21 cellular contexts compared by ENCODE assay signal in the genomic region with DNA sequence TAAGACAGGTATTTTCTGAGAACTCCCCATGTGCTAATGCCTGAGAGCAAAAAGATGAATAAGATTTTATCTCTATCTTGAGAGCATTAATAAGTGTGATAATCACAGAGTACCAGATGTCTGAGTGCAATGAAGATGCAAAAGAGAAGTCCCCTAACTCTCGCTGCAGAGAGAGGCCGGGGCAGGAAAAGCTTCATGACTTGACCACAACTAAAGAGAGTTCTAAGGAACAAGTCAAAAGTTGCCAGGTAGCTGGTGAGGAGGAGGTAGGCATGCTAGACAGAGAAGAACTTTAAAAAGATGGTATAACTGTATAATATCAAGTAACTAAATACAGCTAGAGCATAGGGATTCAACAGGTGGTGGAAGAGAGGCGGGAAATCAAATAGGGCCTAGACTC. TPM values are rescaled to one million over a fixed set of nuclear protein-coding genes. Genes with fewer than 3 reads are reported as not detected.
A peak's percentile ranks its signal among the peaks of the same experiment; 100 is the strongest.
DNase-seq lines count a peak whose midpoint lies in the region; ATAC-seq and TF ChIP-seq lines count a peak whose summit lies in the region.
"Had no signal": no experiment of that assay in that cellular context is flagged by ENCODE, and none has a peak within 500 bp of the region (broad histone marks: within the 10 kb centered on the region; RNA-seq: fewer than 3 reads in every experiment).

No MANE protein-coding gene starts in this region.

- H3K27me3 Mint-ChIP-seq in activated naive CD8-positive, alpha-beta T cell treated with anti-CD3 and anti-CD28 coated beads, Interleukin-2, amount 10 ng/mL, durations not matched to agents 7 days and 5 days: no peaks in the 10 kb centered on the region
- no peaks in the 10 kb centered on the region for H3K27me3 Mint-ChIP-seq in activated naive CD8-positive, alpha-beta T cell treated with anti-CD3 and anti-CD28 coated beads for 36 hours
- H3K27me3 Mint-ChIP-seq in glutamatergic neuron (ENCODE audit: unreplicated experiment): no peaks in the 10 kb centered on the region
- no peaks in the 10 kb centered on the region for H3K27me3 Mint-ChIP-seq in stimulated activated memory B cell treated with anti-CD40 and anti-IgM and Interleukin-4, amounts not matched to agents 10 μg/mL and 1 μg/mL and 100 μg/mL, for 72 hours
- H3K27me3 Mint-ChIP-seq: activated CD4-positive, alpha-beta T cell treated with anti-CD3 and anti-CD28 coated beads, Interleukin-2, amount 10 ng/mL, durations not matched to agents 7 days and 5 days had no signal

- H2AFZ ChIP-seq in osteoblast (ENCODE audit: low read length): no peak overlapping the region

- no peaks in the 10 kb centered on the region for H3K79me2 ChIP-seq in osteoblast (ENCODE audit: insufficient read depth, low read length)

- peak; percentile 26 for ATAC-seq in activated naive CD8-positive, alpha-beta T cell treated with anti-CD3 and anti-CD28 coated beads, Interleukin-2, amount 10 ng/mL, durations not matched to agents 7 days and 5 days (ENCODE audit: low read depth)
- ATAC-seq in stimulated activated memory B cell treated with anti-CD40 and anti-IgM and Interleukin-4, amounts not matched to agents 10 μg/mL and 1 μg/mL and 100 μg/mL, for 72 hours: no peak
- no peak for ATAC-seq in HG03280 (IDR thresholded peaks at IDR 0.05; ENCODE audit: unreplicated experiment)
- ATAC-seq: K562 had no signal

- no peak for DNase-seq in activated naive CD8-positive, alpha-beta T cell treated with anti-CD3 and anti-CD28 coated beads, Interleukin-2, amount 10 ng/mL, durations not matched to agents 7 days and 5 days
- DNase-seq in activated naive CD8-positive, alpha-beta T cell treated with anti-CD3 and anti-CD28 coated beads for 36 hours: no peak
- DNase-seq in NCI-H524 (lab: John Stamatoyannopoulos, UW) (peak; percentile 38 to 58), glutamatergic neuron (no peak), osteoblast (ENCODE audit: insufficient read length, low spot score, missing footprints) (no peak), SIG-M5 (lab: John Stamatoyannopoulos, UW) (no peak)
- DNase-seq: activated CD4-positive, alpha-beta T cell treated with anti-CD3 and anti-CD28 coated beads, Interleukin-2, amount 10 ng/mL, durations not matched to agents 7 days and 5 days; activated gamma-delta T cell; aorta; DMS53; head of caudate nucleus; midbrain; NCI-H2227 treated with DMSO at 0.1 percent for 48 hours; Right ventricle myocardium superior; SW 1271; thyroid gland had no signal

- peaks cover 50% of the 10 kb centered on the region for H3K36me3 ChIP-seq in osteoblast (ENCODE audit: insufficient read depth, low read length)
- H3K36me3 ChIP-seq: prostate gland had no signal

- H3K4me3 Mint-ChIP-seq in activated naive CD8-positive, alpha-beta T cell treated with anti-CD3 and anti-CD28 coated beads, Interleukin-2, amount 10 ng/mL, durations not matched to agents 7 days and 5 days: peak overlapping the region; percentile 12
- H3K4me3 Mint-ChIP-seq in activated naive CD8-positive, alpha-beta T cell treated with anti-CD3 and anti-CD28 coated beads for 36 hours: no peak overlapping the region
- H3K4me3 Mint-ChIP-seq in glutamatergic neuron (ENCODE audit: unreplicated experiment): no peak overlapping the region
- no peak overlapping the region for H3K4me3 Mint-ChIP-seq in stimulated activated memory B cell treated with anti-CD40 and anti-IgM and Interleukin-4, amounts not matched to agents 10 μg/mL and 1 μg/mL and 100 μg/mL, for 72 hours
- H3K4me3 Mint-ChIP-seq: activated CD4-positive, alpha-beta T cell treated with anti-CD3 and anti-CD28 coated beads, Interleukin-2, amount 10 ng/mL, durations not matched to agents 7 days and 5 days had no signal

- no peak overlapping the region for H3K27ac ChIP-seq in osteoblast (ENCODE audit: low read depth, low read length)
- H3K27ac ChIP-seq: prostate gland, thyroid gland had no signal

- no peak overlapping the region for H3K4me2 ChIP-seq in osteoblast (ENCODE audit: insufficient read depth, low read length)

- H4K20me1 ChIP-seq in osteoblast (ENCODE audit: insufficient read depth, low read length): no peaks in the 10 kb centered on the region

- TF ChIP-seq CTCF in glutamatergic neuron (IDR thresholded peaks at IDR 0.05; ENCODE audit: partially characterized antibody, unreplicated experiment) (no peak), osteoblast (IDR thresholded peaks at IDR 0.05; ENCODE audit: extremely low read depth, low read depth, low read length) (no peak)

- no peaks in the 10 kb centered on the region for H3K4me1 ChIP-seq in osteoblast (ENCODE audit: insufficient read depth, low read length)
- H3K4me1 ChIP-seq: HAP-1, prostate gland, thyroid gland had no signal

- H3K36me3 Mint-ChIP-seq in activated naive CD8-positive, alpha-beta T cell treated with anti-CD3 and anti-CD28 coated beads, Interleukin-2, amount 10 ng/mL, durations not matched to agents 7 days and 5 days: peaks cover 15% of the 10 kb centered on the region
- H3K36me3 Mint-ChIP-seq in activated naive CD8-positive, alpha-beta T cell treated with anti-CD3 and anti-CD28 coated beads for 36 hours: peaks cover 8% of the 10 kb centered on the region
- peaks cover 5% of the 10 kb centered on the region for H3K36me3 Mint-ChIP-seq in glutamatergic neuron (ENCODE audit: unreplicated experiment)
- H3K36me3 Mint-ChIP-seq in stimulated activated memory B cell treated with anti-CD40 and anti-IgM and Interleukin-4, amounts not matched to agents 10 μg/mL and 1 μg/mL and 100 μg/mL, for 72 hours: peaks cover 56% of the 10 kb centered on the region

- H3K27me3 ChIP-seq in osteoblast (ENCODE audit: insufficient read depth, low read length): no peaks in the 10 kb centered on the region
- H3K27me3 ChIP-seq: thyroid gland had no signal

- no peaks in the 10 kb centered on the region for H3K9me3 ChIP-seq in osteoblast (ENCODE audit: low read depth, low read length)
- H3K9me3 ChIP-seq: HAP-1, prostate gland, thyroid gland had no signal

- POLR2A ChIA-PET in activated naive CD8-positive, alpha-beta T cell treated with anti-CD3 and anti-CD28 coated beads, Interleukin-2, amount 10 ng/mL, durations not matched to agents 7 days and 5 days (lab: Charles Lee): no interaction called here

- peaks cover 11% of the 10 kb centered on the region for H3K4me1 Mint-ChIP-seq in activated naive CD8-positive, alpha-beta T cell treated with anti-CD3 and anti-CD28 coated beads, Interleukin-2, amount 10 ng/mL, durations not matched to agents 7 days and 5 days
- peaks cover 27% of the 10 kb centered on the region for H3K4me1 Mint-ChIP-seq in activated naive CD8-positive, alpha-beta T cell treated with anti-CD3 and anti-CD28 coated beads for 36 hours
- H3K4me1 Mint-ChIP-seq in glutamatergic neuron (ENCODE audit: low read depth, unreplicated experiment): peaks cover 37% of the 10 kb centered on the region
- peaks cover 17% of the 10 kb centered on the region for H3K4me1 Mint-ChIP-seq in stimulated activated memory B cell treated with anti-CD40 and anti-IgM and Interleukin-4, amounts not matched to agents 10 μg/mL and 1 μg/mL and 100 μg/mL, for 72 hours

- H3K27ac Mint-ChIP-seq in activated naive CD8-positive, alpha-beta T cell treated with anti-CD3 and anti-CD28 coated beads, Interleukin-2, amount 10 ng/mL, durations not matched to agents 7 days and 5 days: peak overlapping the region; percentile 22
- no peak overlapping the region for H3K27ac Mint-ChIP-seq in activated naive CD8-positive, alpha-beta T cell treated with anti-CD3 and anti-CD28 coated beads for 36 hours
- peak overlapping the region; percentile 44 for H3K27ac Mint-ChIP-seq in glutamatergic neuron (ENCODE audit: unreplicated experiment)
- peak overlapping the region; percentile 59 for H3K27ac Mint-ChIP-seq in stimulated activated memory B cell treated with anti-CD40 and anti-IgM and Interleukin-4, amounts not matched to agents 10 μg/mL and 1 μg/mL and 100 μg/mL, for 72 hours
- H3K27ac Mint-ChIP-seq: activated CD4-positive, alpha-beta T cell treated with anti-CD3 and anti-CD28 coated beads, Interleukin-2, amount 10 ng/mL, durations not matched to agents 7 days and 5 days had no signal

- H3K9me3 Mint-ChIP-seq in activated naive CD8-positive, alpha-beta T cell treated with anti-CD3 and anti-CD28 coated beads, Interleukin-2, amount 10 ng/mL, durations not matched to agents 7 days and 5 days: no peaks in the 10 kb centered on the region
- no peaks in the 10 kb centered on the region for H3K9me3 Mint-ChIP-seq in activated naive CD8-positive, alpha-beta T cell treated with anti-CD3 and anti-CD28 coated beads for 36 hours
- H3K9me3 Mint-ChIP-seq in glutamatergic neuron (ENCODE audit: unreplicated experiment): peaks cover 3% of the 10 kb centered on the region
- H3K9me3 Mint-ChIP-seq in stimulated activated memory B cell treated with anti-CD40 and anti-IgM and Interleukin-4, amounts not matched to agents 10 μg/mL and 1 μg/mL and 100 μg/mL, for 72 hours: no peaks in the 10 kb centered on the region
- H3K9me3 Mint-ChIP-seq: activated CD4-positive, alpha-beta T cell treated with anti-CD3 and anti-CD28 coated beads, Interleukin-2, amount 10 ng/mL, durations not matched to agents 7 days and 5 days had no signal

- H3K4me3 ChIP-seq in osteoblast (ENCODE audit: insufficient read depth, low read length): no peak overlapping the region
- H3K4me3 ChIP-seq: HAP-1, K562, prostate gland, thyroid gland had no signal

RNA-seq across cellular contexts. Expression of a gene that starts 28.8 kb away (rescaled TPM):
- total RNA-seq in activated naive CD8-positive, alpha-beta T cell treated with anti-CD3 and anti-CD28 coated beads, Interleukin-2, amount 10 ng/mL, durations not matched to agents 7 days and 5 days: 10 to 100 TPM; 29.3 to 32.2 TPM
- total RNA-seq in activated naive CD8-positive, alpha-beta T cell treated with anti-CD3 and anti-CD28 coated beads for 36 hours: 10 to 100 TPM; 13.6 to 15.6 TPM
- 17.1 TPM for total RNA-seq in glutamatergic neuron (ENCODE audit: unreplicated experiment)
- total RNA-seq in osteoblast: 17.4 and 21.8 TPM in 2 replicates

RNA-seq across cellular contexts. Expression of a gene that starts 58.9 kb away (rescaled TPM):
- total RNA-seq in activated naive CD8-positive, alpha-beta T cell treated with anti-CD3 and anti-CD28 coated beads, Interleukin-2, amount 10 ng/mL, durations not matched to agents 7 days and 5 days: 10 to 100 TPM; 23.9 to 25.8 TPM
- 10 to 100 TPM; 15.4 to 16.1 TPM for total RNA-seq in activated naive CD8-positive, alpha-beta T cell treated with anti-CD3 and anti-CD28 coated beads for 36 hours
- total RNA-seq in glutamatergic neuron (ENCODE audit: unreplicated experiment): 22.9 TPM
- total RNA-seq in osteoblast: 15.3 and 16.3 TPM in 2 replicates

Comparison
In these comparisons a context has a peak if more than half of its experiments do, and no peak if none do; other contexts are left out.
1. DNase-seq: peak in NCI-H524 (2 of 2); none in activated naive CD8-positive, alpha-beta T cell treated with anti-CD3 and anti-CD28 coated beads, Interleukin-2, amount 10 ng/mL, durations not matched to agents 7 days and 5 days (single experiment), activated naive CD8-positive, alpha-beta T cell treated with anti-CD3 and anti-CD28 coated beads for 36 hours (single experiment), glutamatergic neuron (single experiment), osteoblast (single experiment) and SIG-M5 (single experiment).